10 cellular contexts compared by ENCODE assay signal in the genomic region with DNA sequence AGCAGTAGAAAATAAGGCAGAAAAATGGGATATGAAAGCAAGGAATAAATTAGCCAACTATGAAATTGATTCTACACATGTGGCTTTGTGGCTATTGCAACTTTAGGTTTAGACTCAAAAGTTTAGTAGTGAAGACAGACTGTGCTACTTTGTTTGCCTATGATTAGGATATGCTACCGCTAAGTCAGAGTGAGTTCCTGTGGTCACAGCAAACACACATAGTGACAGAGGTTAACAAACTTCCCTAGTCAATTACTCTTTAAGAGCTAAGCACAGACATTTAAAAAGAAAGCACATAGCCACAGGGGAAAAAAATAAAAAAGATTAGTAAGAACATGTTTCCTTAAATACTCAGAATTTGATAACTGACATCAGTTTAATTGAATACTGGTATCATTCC.
DNase-seq lines count a peak whose midpoint lies in the region; ATAC-seq and TF ChIP-seq lines count a peak whose summit lies in the region.
"Had no signal": no experiment of that assay in that cellular context is flagged by ENCODE, and none has a peak within 500 bp of the region (broad histone marks: within the 10 kb centered on the region; RNA-seq: fewer than 3 reads in every experiment).

No MANE protein-coding gene starts in this region.

- ATAC-seq in naive thymus-derived CD4-positive, alpha-beta T cell = no peak
- ATAC-seq: activated CD8-positive, alpha-beta T cell treated with anti-CD3 and anti-CD28 coated beads, Interleukin-2, amount 10 ng/mL, durations not matched to agents 7 days and 5 days had no signal

- WGBS in GM23248 (ENCODE audit: low coverage in 1 of 2, low lambda C conversion rate in 2 of 2, missing lambda C conversion rate in 2 of 2), 2 experiments = 86 to 89% methylated on average over 1 of the region's 1 CpG

- H3K36me3 Mint-ChIP-seq in naive thymus-derived CD4-positive, alpha-beta T cell = peaks cover 10 to 20% (median 16%) of the 10 kb centered on the region in 5 donors

- H3K4me3 Mint-ChIP-seq in naive thymus-derived CD4-positive, alpha-beta T cell = no peak overlapping the region
- H3K4me3 Mint-ChIP-seq: activated CD8-positive, alpha-beta T cell treated with anti-CD3 and anti-CD28 coated beads, Interleukin-2, amount 10 ng/mL, durations not matched to agents 7 days and 5 days had no signal

- intact Hi-C loops in naive thymus-derived CD4-positive, alpha-beta T cell (cut with micrococcal nuclease) = no loop called here

- CTCF ChIA-PET in BJ (lab: Yijun Ruan, JAX) = interaction anchor here (0.6 to 1.2 kb wide), 3 partner anchors 64 to 101 kb away, joined by 3 to 5 read pairs (median 3); no protein-coding TSS in a partner anchor
- CTCF ChIA-PET in naive thymus-derived CD4-positive, alpha-beta T cell (lab: Charles Lee) = no interaction called here

- H3K4me1 ChIP-seq in GM23248 (ENCODE audit: insufficient read depth) (peaks cover 29% of the 10 kb centered on the region), Loucy (ENCODE audit: insufficient read depth, low read length, poor library complexity, severe bottlenecking) (peaks cover 16% of the 10 kb centered on the region)
- no peaks in the 10 kb centered on the region for H3K4me1 ChIP-seq in naive thymus-derived CD4-positive, alpha-beta T cell (ENCODE audit: control insufficient read depth in 2 of 2, insufficient read depth in 2 of 2, low read length in 2 of 2)

- H3F3A ChIP-seq in GM23248 (ENCODE audit: insufficient read depth) = peaks cover 30% of the 10 kb centered on the region
- H3F3A ChIP-seq in Loucy (ENCODE audit: low read depth) = no peaks in the 10 kb centered on the region

- H4K20me1 ChIP-seq in GM23248 (ENCODE audit: insufficient read depth) (no peaks in the 10 kb centered on the region), Loucy (ENCODE audit: insufficient read depth, low read length, poor library complexity, severe bottlenecking) (no peaks in the 10 kb centered on the region)

- H3K79me2 ChIP-seq in GM23248 (ENCODE audit: insufficient read depth) (no peaks in the 10 kb centered on the region), Loucy (ENCODE audit: insufficient read depth, low read length) (no peaks in the 10 kb centered on the region)

- peaks cover 0 to 23% (median 10%) of the 10 kb centered on the region in 11 donors for H3K9me3 Mint-ChIP-seq in naive thymus-derived CD4-positive, alpha-beta T cell

- TF ChIP-seq CTCF in BJ (IDR thresholded peaks at IDR 0.05; ENCODE audit: insufficient read depth, low read depth, low read length) (no peak), Loucy (conservative IDR thresholded peaks at IDR 0.05; ENCODE audit: low read length) (no peak), fibroblast of villous mesenchyme (IDR thresholded peaks at IDR 0.05; ENCODE audit: insufficient read depth, low read depth, low read length) (no peak)

- no peaks in the 10 kb centered on the region for H3K9me3 ChIP-seq in GM23248 (ENCODE audit: low read depth)
- peaks cover 3% of the 10 kb centered on the region; the same call in 1 of the 2 replicates for H3K9me3 ChIP-seq in Loucy (ENCODE audit: insufficient read depth, low read depth, low read length)
- H3K9me3 ChIP-seq in naive thymus-derived CD4-positive, alpha-beta T cell (ENCODE audit: control insufficient read depth in 2 of 3, low read length in 3 of 3) = no peaks in the 10 kb centered on the region

- peaks cover 0 to 5% (median 0%) of the 10 kb centered on the region in 7 donors for H3K4me1 Mint-ChIP-seq in naive thymus-derived CD4-positive, alpha-beta T cell

- H2AFZ ChIP-seq in GM23248 (no peak overlapping the region), Loucy (ENCODE audit: low read length) (no peak overlapping the region)

- no peak overlapping the region for H3K4me2 ChIP-seq in GM23248 (ENCODE audit: unreplicated experiment)
- H3K4me2 ChIP-seq in Loucy (ENCODE audit: low read depth, low read length, poor library complexity, severe bottlenecking) = peak overlapping the region; percentile 39

- no peak overlapping the region for H3K27ac Mint-ChIP-seq in naive thymus-derived CD4-positive, alpha-beta T cell
- H3K27ac Mint-ChIP-seq: activated CD8-positive, alpha-beta T cell treated with anti-CD3 and anti-CD28 coated beads, Interleukin-2, amount 10 ng/mL, durations not matched to agents 7 days and 5 days had no signal

- H3K9me2 ChIP-seq in GM23248 (ENCODE audit: insufficient read depth) (no peaks in the 10 kb centered on the region), Loucy (replicated peaks; ENCODE audit: low read depth, low read length) (no peaks in the 10 kb centered on the region)

- POLR2A ChIA-PET in BJ (lab: Charles Lee) = no interaction called here
- POLR2A ChIA-PET in naive thymus-derived CD4-positive, alpha-beta T cell (lab: Charles Lee) = no interaction called here

- H3K36me3 ChIP-seq in BJ (ENCODE audit: control insufficient read depth, insufficient read depth, low read length) = no peaks in the 10 kb centered on the region
- 0 out of 2 replicates have a peak, but pooled peaks cover 4% of the 10 kb centered on the region for H3K36me3 ChIP-seq in GM23248 (ENCODE audit: low read depth)
- H3K36me3 ChIP-seq in Loucy (ENCODE audit: insufficient read depth, low read length) = peaks cover 18% of the 10 kb centered on the region; the same call in 1 of the 2 replicates
- no peaks in the 10 kb centered on the region for H3K36me3 ChIP-seq in naive thymus-derived CD4-positive, alpha-beta T cell (ENCODE audit: control insufficient read depth in 2 of 3, insufficient read depth in 3 of 3, low read length in 3 of 3)

- in situ Hi-C loops in GM23248 (cut with MboI) = no loop called here

- H3K27ac ChIP-seq in GM23248 = no peak overlapping the region
- H3K27ac ChIP-seq in naive thymus-derived CD4-positive, alpha-beta T cell (ENCODE audit: low read depth, low read length) = no peak overlapping the region

- DNase-seq in BJ (ENCODE audit: low read depth) = peak; percentile 88
- DNase-seq in GM23248 = peak; percentile 47
- DNase-seq in fibroblast of villous mesenchyme (ENCODE audit: low read depth) = peak; percentile 61
- no peak for DNase-seq in naive thymus-derived CD4-positive, alpha-beta T cell
- no peak for DNase-seq in SK-N-DZ (ENCODE audit: low spot score)
- DNase-seq in NCI-H774 (lab: John Stamatoyannopoulos, UW) = no peak
- no peak for DNase-seq in NK-92 (lab: John Stamatoyannopoulos, UW; ENCODE audit: unreplicated experiment)
- DNase-seq: activated CD8-positive, alpha-beta T cell treated with anti-CD3 and anti-CD28 coated beads, Interleukin-2, amount 10 ng/mL, durations not matched to agents 7 days and 5 days had no signal

- H3K27me3 Mint-ChIP-seq in naive thymus-derived CD4-positive, alpha-beta T cell = no peaks in the 10 kb centered on the region

- H3K27me3 ChIP-seq in BJ (ENCODE audit: control insufficient read depth, insufficient read depth, low read length) (no peaks in the 10 kb centered on the region), GM23248 (replicated peaks; ENCODE audit: insufficient read depth) (no peaks in the 10 kb centered on the region), Loucy (ENCODE audit: insufficient read depth, low read length, poor library complexity, severe bottlenecking) (no peaks in the 10 kb centered on the region)
- no peaks in the 10 kb centered on the region for H3K27me3 ChIP-seq in naive thymus-derived CD4-positive, alpha-beta T cell (ENCODE audit: control insufficient read depth in 2 of 2, insufficient read depth in 2 of 2, low read length in 2 of 2)

- no peak overlapping the region for H3K4me3 ChIP-seq in BJ (ENCODE audit: low read depth, low read length)
- no peak overlapping the region for H3K4me3 ChIP-seq in GM23248
- no peak overlapping the region for H3K4me3 ChIP-seq in Loucy (ENCODE audit: low read length, poor library complexity, severe bottlenecking)
- H3K4me3 ChIP-seq in fibroblast of villous mesenchyme (ENCODE audit: low read depth, low read length) = no peak overlapping the region
- no peak overlapping the region for H3K4me3 ChIP-seq in naive thymus-derived CD4-positive, alpha-beta T cell (ENCODE audit: low read length)
- H3K4me3 ChIP-seq: coronary artery had no signal

- no peak overlapping the region for H3K9ac ChIP-seq in GM23248
- peak overlapping the region; percentile 16 for H3K9ac ChIP-seq in Loucy (ENCODE audit: low read depth, low read length, poor library complexity, severe bottlenecking)

Comparison
In these comparisons a context has a peak if more than half of its experiments do, and no peak if none do; other contexts are left out.
1. DNase-seq: peak in BJ (single experiment), GM23248 (single experiment) and fibroblast of villous mesenchyme (single experiment); none in naive thymus-derived CD4-positive, alpha-beta T cell (0 of 9), SK-N-DZ (single experiment), NCI-H774 (single experiment) and NK-92 (single experiment).